ENCODE assay signal across 8 cellular contexts in the genomic region with DNA sequence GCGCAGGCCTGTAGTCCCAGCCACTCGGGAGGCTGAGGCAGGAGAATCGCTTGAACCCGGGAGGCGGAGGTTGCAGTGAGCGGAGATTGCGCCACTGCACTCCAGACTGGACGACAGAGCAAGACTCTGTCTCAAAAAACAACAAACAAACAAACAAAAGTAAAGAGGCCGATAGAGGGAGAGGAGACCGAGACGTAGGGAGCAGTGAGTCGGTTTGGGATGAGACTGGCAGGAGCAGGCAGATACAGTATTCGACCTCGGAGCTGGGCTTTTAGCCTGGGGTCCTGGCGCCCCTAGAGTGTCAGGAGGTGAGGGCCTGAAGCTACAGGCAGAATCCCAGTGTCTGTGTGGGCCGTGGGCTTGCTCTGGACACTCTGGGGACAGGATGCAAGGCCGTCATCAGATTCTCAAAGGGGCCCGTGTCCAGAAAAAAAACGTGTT. TPM values are rescaled to one million over a fixed set of nuclear protein-coding genes. Genes with fewer than 3 reads are reported as not detected.
DNase-seq lines count a peak whose midpoint lies in the region; ATAC-seq and TF ChIP-seq lines count a peak whose summit lies in the region.

No MANE protein-coding gene starts in this region.

- H3K27ac Mint-ChIP-seq in GM23338, result peak overlapping the region; percentile 36; the same call in 1 of the 2 replicates
- H3K27ac Mint-ChIP-seq in activated CD4-positive, alpha-beta memory T cell treated with anti-CD3 and anti-CD28 coated beads, Interleukin-2, amount 10 ng/mL, durations not matched to agents 7 days and 5 days, result peak overlapping the region; percentile 54

- peak overlapping the region; percentile 98 for H2AFZ ChIP-seq in GM23338

- H3K4me3 Mint-ChIP-seq in GM23338, result peak overlapping the region; percentile 86
- H3K4me3 Mint-ChIP-seq in activated CD4-positive, alpha-beta memory T cell treated with anti-CD3 and anti-CD28 coated beads, Interleukin-2, amount 10 ng/mL, durations not matched to agents 7 days and 5 days, result peak overlapping the region; percentile 43

- H3K9me3 Mint-ChIP-seq in GM23338, result peaks cover 3% of the 10 kb centered on the region; the same call in 1 of the 3 replicates
- H3K9me3 Mint-ChIP-seq in activated CD4-positive, alpha-beta memory T cell treated with anti-CD3 and anti-CD28 coated beads, Interleukin-2, amount 10 ng/mL, durations not matched to agents 7 days and 5 days, result no peaks in the 10 kb centered on the region

- no peaks in the 10 kb centered on the region for H4K20me1 ChIP-seq in GM23338 (replicated peaks; ENCODE audit: insufficient read depth)

- CTCF ChIA-PET in activated CD4-positive, alpha-beta memory T cell treated with anti-CD3 and anti-CD28 coated beads, Interleukin-2, amount 10 ng/mL, durations not matched to agents 7 days and 5 days (lab: Charles Lee), result interaction anchor here (2.9 to 3.9 kb wide), 2 partner anchors 9 to 11 kb away, joined by 13 to 22 read pairs; no protein-coding TSS in a partner anchor

- no peak for TF ChIP-seq CTCF in GM23338 (conservative IDR thresholded peaks at IDR 0.05; ENCODE audit: low read depth in 2 of 2)
- no peak for TF ChIP-seq CTCF in left ventricle myocardium inferior (IDR thresholded peaks at IDR 0.05; ENCODE audit: borderline replicate concordance)

- H3K9me2 ChIP-seq in GM23338 (ENCODE audit: insufficient read depth), result no peaks in the 10 kb centered on the region

- H3K27ac ChIP-seq in GM23338 (ENCODE audit: low read depth) (no peak overlapping the region), left ventricle myocardium inferior (replicated peaks) (peak overlapping the region; percentile 96)

- ATAC-seq in GM23338 (peak; percentile 45), sciatic nerve (peak; percentile 16)

- POLR2A ChIA-PET in activated CD4-positive, alpha-beta memory T cell treated with anti-CD3 and anti-CD28 coated beads, Interleukin-2, amount 10 ng/mL, durations not matched to agents 7 days and 5 days (lab: Charles Lee), result no interaction called here

- no peaks in the 10 kb centered on the region for H3K9me3 ChIP-seq in left ventricle myocardium inferior (replicated peaks)

- H3K79me2 ChIP-seq in GM23338 (replicated peaks; ENCODE audit: insufficient read depth), result no peaks in the 10 kb centered on the region

- no peaks in the 10 kb centered on the region; the same call in 2 of the 3 replicates for H3K36me3 Mint-ChIP-seq in GM23338 (ENCODE audit: low read depth)
- no peaks in the 10 kb centered on the region for H3K36me3 Mint-ChIP-seq in activated CD4-positive, alpha-beta memory T cell treated with anti-CD3 and anti-CD28 coated beads, Interleukin-2, amount 10 ng/mL, durations not matched to agents 7 days and 5 days (ENCODE audit: low read depth)

- peaks cover 18% of the 10 kb centered on the region for H3K4me1 Mint-ChIP-seq in GM23338
- H3K4me1 Mint-ChIP-seq in activated CD4-positive, alpha-beta memory T cell treated with anti-CD3 and anti-CD28 coated beads, Interleukin-2, amount 10 ng/mL, durations not matched to agents 7 days and 5 days, result peaks cover 40% of the 10 kb centered on the region

- H3K4me1 ChIP-seq in GM23338 (ENCODE audit: insufficient read depth) (0 out of 2 replicates have a peak, but pooled peaks cover 7% of the 10 kb centered on the region), left ventricle myocardium inferior (peaks cover 60% of the 10 kb centered on the region)

- H3K4me3 ChIP-seq in GM23338 (peak overlapping the region; percentile 93), left ventricle myocardium inferior (peak overlapping the region; percentile 66)

- H3K27me3 ChIP-seq in GM23338 (ENCODE audit: insufficient read depth), result peaks cover 26% of the 10 kb centered on the region; the same call in 1 of the 2 replicates
- H3K27me3 ChIP-seq in left ventricle myocardium inferior (ENCODE audit: low read depth), result no peaks in the 10 kb centered on the region

- DNase-seq in GM23338 (ENCODE audit: low spot score), result peak; percentile 57
- no peak for DNase-seq in activated CD4-positive, alpha-beta memory T cell treated with anti-CD3 and anti-CD28 coated beads, Interleukin-2, amount 10 ng/mL, durations not matched to agents 7 days and 5 days
- DNase-seq in left ventricle myocardium inferior, result no peak
- DNase-seq in sciatic nerve (ENCODE audit: low spot score), result no peak
- no peak for DNase-seq in GF-D8 (lab: John Stamatoyannopoulos, UW)
- no peak for DNase-seq in ecto neural progenitor cell (ENCODE audit: low spot score)
- no peak for DNase-seq in stimulated activated CD4-positive, alpha-beta T cell treated with anti-CD3 and anti-CD28 coated beads, Interleukin-4, amount 100 ng/mL, for 24 hours
- DNase-seq in NCI-H510A (lab: John Stamatoyannopoulos, UW), result no peak

- H3K36me3 ChIP-seq in GM23338 (ENCODE audit: insufficient read depth), result no peaks in the 10 kb centered on the region
- H3K36me3 ChIP-seq in left ventricle myocardium inferior, result no peaks in the 10 kb centered on the region

- peaks cover 11% of the 10 kb centered on the region for H3K27me3 Mint-ChIP-seq in GM23338 (ENCODE audit: insufficient read depth, low read depth, poor library complexity)
- peaks cover 9% of the 10 kb centered on the region for H3K27me3 Mint-ChIP-seq in activated CD4-positive, alpha-beta memory T cell treated with anti-CD3 and anti-CD28 coated beads, Interleukin-2, amount 10 ng/mL, durations not matched to agents 7 days and 5 days

- H3F3A ChIP-seq in GM23338 (replicated peaks; ENCODE audit: low read depth), result no peaks in the 10 kb centered on the region; the same call in 1 of the 2 replicates

- intact Hi-C loops in left ventricle myocardium inferior (cut with micrococcal nuclease) (no loop called here), sciatic nerve (cut with DNase I) (no loop called here)

- H3K4me2 ChIP-seq in GM23338, result peak overlapping the region; percentile 95

TF ChIP-seq in GM23338, 12 proteins besides CTCF, POLR2A, EP300 and RAD21 (continues in another document):
- TF ChIP-seq ZNF331 (CRISPR knock-in tag; IDR thresholded peaks at IDR 0.05; ENCODE audit: low read depth) (no peak), STAT1 (IDR thresholded peaks at IDR 0.05; ENCODE audit: unreplicated experiment) (no peak), EZH2 (IDR thresholded peaks at IDR 0.05; ENCODE audit: low read depth, unreplicated experiment) (no peak), EZH2phosphoT487 (IDR thresholded peaks at IDR 0.05; ENCODE audit: unreplicated experiment) (no peak), NANOG (IDR thresholded peaks at IDR 0.05; ENCODE audit: borderline replicate concordance) (no peak), JUNB (IDR thresholded peaks at IDR 0.05; ENCODE audit: unreplicated experiment) (no peak), ZNF114 (CRISPR knock-in tag; IDR thresholded peaks at IDR 0.05) (no peak)
- TF ChIP-seq, protein P1, sequence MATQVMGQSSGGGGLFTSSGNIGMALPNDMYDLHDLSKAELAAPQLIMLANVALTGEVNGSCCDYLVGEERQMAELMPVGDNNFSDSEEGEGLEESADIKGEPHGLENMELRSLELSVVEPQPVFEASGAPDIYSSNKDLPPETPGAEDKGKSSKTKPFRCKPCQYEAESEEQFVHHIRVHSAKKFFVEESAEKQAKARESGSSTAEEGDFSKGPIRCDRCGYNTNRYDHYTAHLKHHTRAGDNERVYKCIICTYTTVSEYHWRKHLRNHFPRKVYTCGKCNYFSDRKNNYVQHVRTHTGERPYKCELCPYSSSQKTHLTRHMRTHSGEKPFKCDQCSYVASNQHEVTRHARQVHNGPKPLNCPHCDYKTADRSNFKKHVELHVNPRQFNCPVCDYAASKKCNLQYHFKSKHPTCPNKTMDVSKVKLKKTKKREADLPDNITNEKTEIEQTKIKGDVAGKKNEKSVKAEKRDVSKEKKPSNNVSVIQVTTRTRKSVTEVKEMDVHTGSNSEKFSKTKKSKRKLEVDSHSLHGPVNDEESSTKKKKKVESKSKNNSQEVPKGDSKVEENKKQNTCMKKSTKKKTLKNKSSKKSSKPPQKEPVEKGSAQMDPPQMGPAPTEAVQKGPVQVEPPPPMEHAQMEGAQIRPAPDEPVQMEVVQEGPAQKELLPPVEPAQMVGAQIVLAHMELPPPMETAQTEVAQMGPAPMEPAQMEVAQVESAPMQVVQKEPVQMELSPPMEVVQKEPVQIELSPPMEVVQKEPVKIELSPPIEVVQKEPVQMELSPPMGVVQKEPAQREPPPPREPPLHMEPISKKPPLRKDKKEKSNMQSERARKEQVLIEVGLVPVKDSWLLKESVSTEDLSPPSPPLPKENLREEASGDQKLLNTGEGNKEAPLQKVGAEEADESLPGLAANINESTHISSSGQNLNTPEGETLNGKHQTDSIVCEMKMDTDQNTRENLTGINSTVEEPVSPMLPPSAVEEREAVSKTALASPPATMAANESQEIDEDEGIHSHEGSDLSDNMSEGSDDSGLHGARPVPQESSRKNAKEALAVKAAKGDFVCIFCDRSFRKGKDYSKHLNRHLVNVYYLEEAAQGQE (IDR thresholded peaks at IDR 0.05; ENCODE audit: unreplicated experiment), result no peak
- TF ChIP-seq, protein P2, sequence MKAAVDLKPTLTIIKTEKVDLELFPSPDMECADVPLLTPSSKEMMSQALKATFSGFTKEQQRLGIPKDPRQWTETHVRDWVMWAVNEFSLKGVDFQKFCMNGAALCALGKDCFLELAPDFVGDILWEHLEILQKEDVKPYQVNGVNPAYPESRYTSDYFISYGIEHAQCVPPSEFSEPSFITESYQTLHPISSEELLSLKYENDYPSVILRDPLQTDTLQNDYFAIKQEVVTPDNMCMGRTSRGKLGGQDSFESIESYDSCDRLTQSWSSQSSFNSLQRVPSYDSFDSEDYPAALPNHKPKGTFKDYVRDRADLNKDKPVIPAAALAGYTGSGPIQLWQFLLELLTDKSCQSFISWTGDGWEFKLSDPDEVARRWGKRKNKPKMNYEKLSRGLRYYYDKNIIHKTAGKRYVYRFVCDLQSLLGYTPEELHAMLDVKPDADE (IDR thresholded peaks at IDR 0.05), result no peak

RNA-seq across cellular contexts. Expression of a gene that starts 51.2 kb away (rescaled TPM):
- total RNA-seq in GM23338 (2014; rRNA removed; shearing (Covaris generic)), result 19.0 and 24.3 TPM in 2 replicates
- polyA plus RNA-seq in GM23338 (2016; fragmentation: Nextera tagmentation; extraction: Ambion mirVana), result 25.2 and 29.2 TPM in 2 replicates
- 10 to 100 TPM; 27.3 to 27.9 TPM for total RNA-seq in activated CD4-positive, alpha-beta memory T cell treated with anti-CD3 and anti-CD28 coated beads, Interleukin-2, amount 10 ng/mL, durations not matched to agents 7 days and 5 days
- total RNA-seq in left ventricle myocardium inferior (21.3 TPM), sciatic nerve (20.7 TPM)

RNA-seq across cellular contexts. Expression of a gene that starts 51.5 kb away (rescaled TPM):
- 16.5 and 17.7 TPM in 2 replicates for total RNA-seq in GM23338 (2014; rRNA removed; shearing (Covaris generic))
- 13.5 and 13.7 TPM in 2 replicates for polyA plus RNA-seq in GM23338 (2016; fragmentation: Nextera tagmentation; extraction: Ambion mirVana)
- total RNA-seq in activated CD4-positive, alpha-beta memory T cell treated with anti-CD3 and anti-CD28 coated beads, Interleukin-2, amount 10 ng/mL, durations not matched to agents 7 days and 5 days, result 10 to 100 TPM; 36.5 to 37.2 TPM
- 29.7 TPM for total RNA-seq in left ventricle myocardium inferior
- total RNA-seq in sciatic nerve, result 30.8 TPM

RNA-seq across cellular contexts. Expression of a gene that starts 56.6 kb away (rescaled TPM):
- total RNA-seq in GM23338 (2014; rRNA removed; shearing (Covaris generic)), result 80.5 and 83.9 TPM in 2 replicates
- polyA plus RNA-seq in GM23338 (2016; fragmentation: Nextera tagmentation; extraction: Ambion mirVana), result 292 and 310 TPM in 2 replicates
- 10 to 100 TPM; 58.4 to 58.6 TPM for total RNA-seq in activated CD4-positive, alpha-beta memory T cell treated with anti-CD3 and anti-CD28 coated beads, Interleukin-2, amount 10 ng/mL, durations not matched to agents 7 days and 5 days
- 390 TPM for total RNA-seq in left ventricle myocardium inferior
- total RNA-seq in sciatic nerve, result 70.5 TPM
